Comparison of ENCODE assay signal across 14 cellular contexts in genomic region chr7:99981066-99981465, GRCh38. TPM values are rescaled to one million over a fixed set of nuclear protein-coding genes. Genes with fewer than 3 reads are reported as not detected.
DNase-seq lines count a peak whose midpoint lies in the region; ATAC-seq, FAIRE-seq and TF ChIP-seq lines count a peak whose summit lies in the region.
"Not testable (repeated sequence)": the region's sequence is repeated elsewhere in the genome, so short reads cannot be mapped to it uniquely, and the experiment has no call there.
"Had no signal": no experiment of that assay in that cellular context is flagged by ENCODE, and none has a peak within 500 bp of the region (broad histone marks: within the 10 kb centered on the region; RNA-seq: fewer than 3 reads in every experiment).

No MANE protein-coding gene starts in this region.

- CTCF ChIA-PET in activated CD4-positive, alpha-beta T cell treated with anti-CD3 and anti-CD28 coated beads for 36 hours (lab: Charles Lee) = interaction anchor here (0.7 to 1.6 kb wide), 5 partner anchors 37 to 609 kb away, joined by 3 to 4 read pairs (median 3); no protein-coding TSS in a partner anchor
- CTCF ChIA-PET in H1 (lab: Charles Lee; ENCODE audit: partially characterized antibody) = interaction anchor here (0.6 to 7.6 kb wide), 7 partner anchors 9 to 1310 kb away, joined by 3 to 97 read pairs (median 3); partner anchors contain the start of gene GJC3

- H4K8ac ChIP-seq in H1 (ENCODE audit: extremely low read depth, insufficient read depth, low read length) = not testable (repeated sequence)

- not testable (repeated sequence) for TF ChIP-seq CTCF in C4-2B (conservative IDR thresholded peaks at IDR 0.05); H1 (IDR thresholded peaks at IDR 0.05; ENCODE audit: control extremely low read depth in 1 of 3, insufficient read depth in 1 of 3, low read depth in 1 of 3, low read length in 3 of 3); right lobe of liver (IDR thresholded peaks at IDR 0.05)

- not testable (repeated sequence) for H3K27me3 ChIP-seq in H1 (replicated peaks in 1 of 4; ENCODE audit: control insufficient read depth in 3 of 4, extremely low read depth in 1 of 4, insufficient read depth in 3 of 4, low read length in 3 of 4); right lobe of liver

- H2AK5ac ChIP-seq in H1 (ENCODE audit: low read depth, low read length) = not testable (repeated sequence)

- not testable (repeated sequence) for H3K9me3 ChIP-seq in H1 (ENCODE audit: insufficient read depth in 2 of 2, low read depth in 1 of 2, low read length in 1 of 2); right lobe of liver

- not testable (repeated sequence) for H3K23ac ChIP-seq in H1 (ENCODE audit: insufficient read length)

- DNase-seq in NCI-H526 (lab: John Stamatoyannopoulos, UW) = peak; percentile 35 to 70
- not testable (repeated sequence) for DNase-seq in activated CD4-positive, alpha-beta T cell treated with anti-CD3 and anti-CD28 coated beads for 36 hours; H1 (ENCODE audit: low read depth in 1 of 2, low spot score in 2 of 2); right lobe of liver; stimulated activated effector memory CD8-positive, alpha-beta T cell treated with anti-CD3 and anti-CD28 coated beads, Interleukin-12 subunit alpha, Interleukin-12 subunit beta, amount 100 ng/mL, for 72 hours (ENCODE audit: low spot score in 2 of 2)
- DNase-seq in left lobe of liver (ENCODE audit: low spot score) = peak; percentile 44

- intact Hi-C loops in activated CD4-positive, alpha-beta T cell treated with anti-CD3 and anti-CD28 coated beads for 36 hours (cut with DNase I, micrococcal nuclease) = not testable (repeated sequence)
- intact Hi-C loops in right lobe of liver (cut with DNase I) = loop anchor here (10.0 kb wide), 1 partner anchor 46 kb away; no protein-coding TSS in a partner anchor

- not testable (repeated sequence) for H3K56ac ChIP-seq in H1 (replicated peaks; ENCODE audit: insufficient read length, low read depth, low read length)

- not testable (repeated sequence) for H2BK5ac ChIP-seq in H1 (ENCODE audit: low read depth, low read length)

- H3K4me2 ChIP-seq in H1 (ENCODE audit: insufficient read depth in 1 of 2, low read depth in 2 of 2, low read length in 2 of 2) = 0 out of 4 replicates have a peak overlapping the region, but pooled peaks have one; percentile 29 to 31

- H3K9me3 Mint-ChIP-seq in activated CD4-positive, alpha-beta T cell treated with anti-CD3 and anti-CD28 coated beads for 36 hours (ENCODE audit: low read depth); stimulated activated effector memory CD8-positive, alpha-beta T cell treated with anti-CD3 and anti-CD28 coated beads, Interleukin-12 subunit alpha, Interleukin-12 subunit beta, amount 100 ng/mL, for 72 hours: not testable (repeated sequence)

- H4K5ac ChIP-seq in H1 (ENCODE audit: insufficient read length, low read depth, low read length) = not testable (repeated sequence)

- TF ChIP-seq POLR2A in H1 (IDR thresholded peaks at IDR 0.05; ENCODE audit: control extremely low read depth in 1 of 2, low read depth in 2 of 2, low read length in 2 of 2); right lobe of liver (IDR thresholded peaks at IDR 0.05): not testable (repeated sequence)

- 85% methylated on average over 6 of the region's 7 CpGs; no CpG with 5 or more reads in 1 of the 2 experiments for WGBS in H1 (ENCODE audit: extremely low coverage in 1 of 2, insufficient coverage in 1 of 2, insufficient read length in 1 of 2, insufficient replicate concordance in 2 of 2, low coverage in 1 of 2, low lambda C conversion rate in 2 of 2, missing lambda C conversion rate in 1 of 2), 2 experiments
- 18% methylated on average over 6 of the region's 7 CpGs for WGBS in right lobe of liver (ENCODE audit: insufficient coverage, low coverage, low lambda C conversion rate, missing lambda C conversion rate)

- not testable (repeated sequence) for H3K4me1 ChIP-seq in H1 (replicated peaks in 1 of 4; ENCODE audit: control insufficient read depth in 3 of 4, insufficient read depth in 4 of 4, low read length in 3 of 4)
- peaks cover 0 to 33% (median 9%) of the 10 kb centered on the region in 4 donors for H3K4me1 ChIP-seq in right lobe of liver

- TF ChIP-seq EP300 in H1 (IDR thresholded peaks at IDR 0.05; ENCODE audit: borderline replicate concordance in 1 of 2, low read depth in 2 of 2, low read length in 2 of 2) = not testable (repeated sequence)

- not testable (repeated sequence) for H3K4ac ChIP-seq in H1 (replicated peaks; ENCODE audit: insufficient read length, low read depth, low read length)

- not testable (repeated sequence) for FAIRE-seq in H1 (lab: Jason Lieb, UNC)

- H3K9ac ChIP-seq in H1 (replicated peaks in 1 of 4; ENCODE audit: extremely low read depth in 1 of 4, low read depth in 3 of 4, low read length in 3 of 4) = not testable (repeated sequence)

- ATAC-seq in activated CD4-positive, alpha-beta T cell treated with anti-CD3 and anti-CD28 coated beads for 36 hours; stimulated activated effector memory CD8-positive, alpha-beta T cell treated with anti-CD3 and anti-CD28 coated beads, Interleukin-12 subunit alpha, Interleukin-12 subunit beta, amount 100 ng/mL, for 72 hours: not testable (repeated sequence)
- ATAC-seq in left lobe of liver = peak; percentile 0
- ATAC-seq in right lobe of liver = peak in 3 of 4 donors; percentile 0 to 4 (median 1)

- H2AFZ ChIP-seq in H1 (ENCODE audit: low read length) = not testable (repeated sequence)

- TF ChIP-seq RAD21 in H1 (IDR thresholded peaks at IDR 0.05 in 1 of 2, conservative IDR thresholded peaks at IDR 0.05 in 1 of 2; ENCODE audit: low read depth in 2 of 2, low read length in 2 of 2) = not testable (repeated sequence)

- not testable (repeated sequence) for H3K79me1 ChIP-seq in H1 (ENCODE audit: low read depth, low read length)

- H3K4me3 Mint-ChIP-seq in activated CD4-positive, alpha-beta T cell treated with anti-CD3 and anti-CD28 coated beads for 36 hours = peak overlapping the region; percentile 31
- H3K4me3 Mint-ChIP-seq in stimulated activated effector memory CD8-positive, alpha-beta T cell treated with anti-CD3 and anti-CD28 coated beads, Interleukin-12 subunit alpha, Interleukin-12 subunit beta, amount 100 ng/mL, for 72 hours = not testable (repeated sequence)

- H3K36me3 ChIP-seq in H1 (ENCODE audit: control insufficient read depth in 2 of 4, insufficient read depth in 4 of 4, low read length in 3 of 4) = not testable (repeated sequence)
- H3K36me3 ChIP-seq in right lobe of liver = peaks cover 0 to 13% (median 6%) of the 10 kb centered on the region in 4 donors

- not testable (repeated sequence) for H3K4me3 ChIP-seq in H1 (ENCODE audit: extremely low read depth in 1 of 4, insufficient read depth in 2 of 4, low read depth in 3 of 4, low read length in 4 of 4)
- H3K4me3 ChIP-seq in right lobe of liver = peak overlapping the region; percentile 33 to 68 (median 66)

- not testable (repeated sequence) for H2BK120ac ChIP-seq in H1 (replicated peaks; ENCODE audit: low read depth, low read length)

- H3K36me3 Mint-ChIP-seq in activated CD4-positive, alpha-beta T cell treated with anti-CD3 and anti-CD28 coated beads for 36 hours (ENCODE audit: low read depth); stimulated activated effector memory CD8-positive, alpha-beta T cell treated with anti-CD3 and anti-CD28 coated beads, Interleukin-12 subunit alpha, Interleukin-12 subunit beta, amount 100 ng/mL, for 72 hours: not testable (repeated sequence)

- not testable (repeated sequence) for H2BK15ac ChIP-seq in H1 (ENCODE audit: low read length)

- not testable (repeated sequence) for H3K27me3 Mint-ChIP-seq in activated CD4-positive, alpha-beta T cell treated with anti-CD3 and anti-CD28 coated beads for 36 hours

- H2BK12ac ChIP-seq in H1 (ENCODE audit: low read depth, low read length) = not testable (repeated sequence)

- H3K14ac ChIP-seq in H1 (ENCODE audit: insufficient read length) = not testable (repeated sequence)

- POLR2A ChIA-PET in activated CD4-positive, alpha-beta T cell treated with anti-CD3 and anti-CD28 coated beads for 36 hours (lab: Charles Lee) = not testable (repeated sequence)
- POLR2A ChIA-PET in H1 (lab: Charles Lee; ENCODE audit: partially characterized antibody) = interaction anchor here (0.7 kb wide), 1 partner anchor 1309 kb away, joined by 4 read pairs; no protein-coding TSS in a partner anchor

- H3K23me2 ChIP-seq in H1 (ENCODE audit: low read depth, low read length) = not testable (repeated sequence)

- not testable (repeated sequence) for H2BK20ac ChIP-seq in H1 (ENCODE audit: low read length)

- H3K27ac ChIP-seq in C4-2B (peak overlapping the region; percentile 87), right lobe of liver (peak overlapping the region; percentile 67 to 92 (median 91))
- not testable (repeated sequence) for H3K27ac ChIP-seq in H1 (ENCODE audit: low read depth, low read length)

- H3K27ac Mint-ChIP-seq in activated CD4-positive, alpha-beta T cell treated with anti-CD3 and anti-CD28 coated beads for 36 hours = peak overlapping the region; percentile 21
- H3K27ac Mint-ChIP-seq in stimulated activated effector memory CD8-positive, alpha-beta T cell treated with anti-CD3 and anti-CD28 coated beads, Interleukin-12 subunit alpha, Interleukin-12 subunit beta, amount 100 ng/mL, for 72 hours = peak overlapping the region; percentile 38

- H3K79me2 ChIP-seq in H1 (ENCODE audit: control insufficient read depth in 1 of 2, insufficient read depth in 2 of 2, low read length in 2 of 2) = not testable (repeated sequence)

- H3K4me1 Mint-ChIP-seq in activated CD4-positive, alpha-beta T cell treated with anti-CD3 and anti-CD28 coated beads for 36 hours = peaks cover 15% of the 10 kb centered on the region
- peaks cover 15% of the 10 kb centered on the region for H3K4me1 Mint-ChIP-seq in stimulated activated effector memory CD8-positive, alpha-beta T cell treated with anti-CD3 and anti-CD28 coated beads, Interleukin-12 subunit alpha, Interleukin-12 subunit beta, amount 100 ng/mL, for 72 hours

- H3K18ac ChIP-seq in H1 (ENCODE audit: extremely low read depth, low read length) = peak overlapping the region; percentile 48; the same call in 1 of the 2 replicates

- H4K20me1 ChIP-seq in H1 (replicated peaks in 1 of 2; ENCODE audit: control insufficient read depth in 1 of 2, insufficient read depth in 2 of 2, low read length in 2 of 2) = not testable (repeated sequence)

- not testable (repeated sequence) for H4K91ac ChIP-seq in H1 (replicated peaks; ENCODE audit: insufficient read length, low read length)

RNA-seq across cellular contexts. Expression of gene AZGP1, which starts 5.2 kb away (rescaled TPM):
- total RNA-seq in activated CD4-positive, alpha-beta T cell treated with anti-CD3 and anti-CD28 coated beads for 36 hours = not detected
- 0.29 and 0.52 TPM in 2 replicates for total RNA-seq in H1 (2021; fragmentation: NEBNext Ultra II Directional; extraction: Animal tissue kit (Norgen Biotek cat#: 25700))
- polyA plus RNA-seq in H1 (2011; rRNA removed) = 0.57 and 0.68 TPM in 2 replicates
- polyA plus RNA-seq in H1 (2011; cell fraction: cytosol; rRNA removed) = 0.92 TPM
- polyA plus RNA-seq in H1 (2011; cell fraction: nucleus; rRNA removed) = 1.1 TPM
- polyA plus RNA-seq in H1 (2012, experiment 1 of 2) = 0.38 to 1.3 TPM (median 1.0 TPM) in 4 replicates
- polyA plus RNA-seq in H1 (2012, experiment 2 of 2) = 0.22 TPM
- 0.65 TPM for polyA plus RNA-seq in H1 (2013, experiment 1 of 2)
- 0.61 TPM for polyA plus RNA-seq in H1 (2013, experiment 2 of 2)
- 1.7 TPM in 1 of 2 replicates, not detected in the other for polyA minus RNA-seq in H1 (2011; rRNA and poly(A)+ RNA removed)
- not detected for polyA minus RNA-seq in H1 (2011; cell fraction: cytosol; rRNA and poly(A)+ RNA removed)
- not detected for polyA minus RNA-seq in H1 (2011; cell fraction: nucleus; rRNA and poly(A)+ RNA removed)
- total RNA-seq in left lobe of liver (2,337 TPM), right lobe of liver (1,000 to 10,000 TPM in 4 of 6 experiments, 100 to 1,000 TPM in 2; 762 to 2,105 (median 1,328) TPM)
- total RNA-seq: A172; A673; Caco-2; CD4-positive, CD25-positive, alpha-beta regulatory T cell; CD8-positive, alpha-beta T cell; H7 had no signal
- polyA plus RNA-seq: BJ; CD4-positive, CD25-positive, alpha-beta regulatory T cell had no signal

RNA-seq across cellular contexts. Expression of gene ZKSCAN1, which starts 34.3 kb away (rescaled TPM):
- 10 to 100 TPM; 45.2 to 62.9 TPM for total RNA-seq in activated CD4-positive, alpha-beta T cell treated with anti-CD3 and anti-CD28 coated beads for 36 hours
- 37.7 and 40.6 TPM in 2 replicates for total RNA-seq in H1 (2021; fragmentation: NEBNext Ultra II Directional; extraction: Animal tissue kit (Norgen Biotek cat#: 25700))
- polyA plus RNA-seq in H1 (2011; rRNA removed) = 8.2 and 9.3 TPM in 2 replicates
- polyA plus RNA-seq in H1 (2011; cell fraction: cytosol; rRNA removed) = 16.9 TPM
- 31.1 TPM for polyA plus RNA-seq in H1 (2011; cell fraction: nucleus; rRNA removed)
- 12.1 to 18.6 TPM (median 14.9 TPM) in 4 replicates for polyA plus RNA-seq in H1 (2012, experiment 1 of 2)
- 1.7 TPM for polyA plus RNA-seq in H1 (2012, experiment 2 of 2)
- polyA plus RNA-seq in H1 (2013, experiment 1 of 2) = 11.8 TPM
- 10.7 TPM for polyA plus RNA-seq in H1 (2013, experiment 2 of 2)
- 60.6 and 68.2 TPM in 2 replicates for polyA minus RNA-seq in H1 (2011; rRNA and poly(A)+ RNA removed)
- 28.3 TPM for polyA minus RNA-seq in H1 (2011; cell fraction: cytosol; rRNA and poly(A)+ RNA removed)
- polyA minus RNA-seq in H1 (2011; cell fraction: nucleus; rRNA and poly(A)+ RNA removed) = 22.6 TPM
- 99.9 TPM for total RNA-seq in left lobe of liver
- total RNA-seq in right lobe of liver = 100 to 1,000 TPM in 2 of 6 experiments, 10 to 100 TPM in 4; 24.5 to 147 (median 80.1) TPM

RNA-seq across cellular contexts. Expression of gene GJC3, which starts 51.6 kb away (rescaled TPM):
- 1 to 10 TPM in 1 of 2 experiments, under 1 TPM in 1; 0.73 to 1.1 TPM for total RNA-seq in activated CD4-positive, alpha-beta T cell treated with anti-CD3 and anti-CD28 coated beads for 36 hours
- 2.5 and 3.0 TPM in 2 replicates for total RNA-seq in H1 (2021; fragmentation: NEBNext Ultra II Directional; extraction: Animal tissue kit (Norgen Biotek cat#: 25700))
- polyA plus RNA-seq in H1 (2011; rRNA removed) = 1.7 and 2.7 TPM in 2 replicates
- polyA plus RNA-seq in H1 (2011; cell fraction: cytosol; rRNA removed) = 2.2 TPM
- polyA plus RNA-seq in H1 (2011; cell fraction: nucleus; rRNA removed) = 1.9 TPM
- 0.81 to 3.6 TPM (median 2.4 TPM) in 4 replicates for polyA plus RNA-seq in H1 (2012, experiment 1 of 2)
- polyA plus RNA-seq in H1 (2012, experiment 2 of 2) = 1.3 TPM
- polyA plus RNA-seq in H1 (2013, experiment 1 of 2) = 1.5 TPM
- 1.7 TPM for polyA plus RNA-seq in H1 (2013, experiment 2 of 2)
- polyA minus RNA-seq in H1 (2011; rRNA and poly(A)+ RNA removed) = 0.66 and 1.7 TPM in 2 replicates
- polyA minus RNA-seq in H1 (2011; cell fraction: cytosol; rRNA and poly(A)+ RNA removed) = not detected
- 2.4 TPM for polyA minus RNA-seq in H1 (2011; cell fraction: nucleus; rRNA and poly(A)+ RNA removed)
- 0.86 TPM for total RNA-seq in left lobe of liver
- total RNA-seq in right lobe of liver = under 1 TPM; 0.17 to 0.86 (median 0.44) TPM
- total RNA-seq: A172; A673; CD8-positive, alpha-beta T cell had no signal
- polyA plus RNA-seq: BJ had no signal

Comparison
In these comparisons a context has a peak if more than half of its experiments do, and no peak if none do; other contexts are left out.
1. RNA of gene AZGP1, which starts 5.2 kb away (total RNA-seq): 2,337 TPM in left lobe of liver (single experiment) and 762 to 2,105 TPM in right lobe of liver; 0.29 to 0.52 TPM in H1 and not detected in activated CD4-positive, alpha-beta T cell treated with anti-CD3 and anti-CD28 coated beads for 36 hours; every median in the first group is over 100 times any median in the second.